Comparison of ENCODE assay signal across 14 cellular contexts in genomic region chr20:57653910-57654309, GRCh38. TPM values are rescaled to one million over a fixed set of nuclear protein-coding genes. Genes with fewer than 3 reads are reported as not detected.
DNase-seq lines count a peak whose midpoint lies in the region; ATAC-seq and TF ChIP-seq lines count a peak whose summit lies in the region.
"Had no signal": no experiment of that assay in that cellular context is flagged by ENCODE, and none has a peak within 500 bp of the region (broad histone marks: within the 10 kb centered on the region; RNA-seq: fewer than 3 reads in every experiment).

No MANE protein-coding gene starts in this region.

- H2AFZ ChIP-seq in Karpas-422 (ENCODE audit: low read length) = no peak overlapping the region

- H3K36me3 ChIP-seq in Karpas-422 (ENCODE audit: insufficient read depth, low read length) (no peaks in the 10 kb centered on the region), prostate gland (peaks cover 13 to 22% of the 10 kb centered on the region in 2 donors)

- no peak for ATAC-seq in activated T-cell treated with anti-CD3 and anti-CD28 coated beads, Interleukin-2, amount 50 U/mL, for 72 hours (replicated peaks in 1 of 2)
- ATAC-seq in GM18870 (IDR thresholded peaks at IDR 0.05; ENCODE audit: unreplicated experiment) = no peak
- no peak for ATAC-seq in stimulated activated naive CD8-positive, alpha-beta T cell treated with anti-CD3 and anti-CD28 coated beads, Interleukin-15, Interleukin-2, amounts not matched to agents 100 U/mL and 50 U/mL, for 24 hours

- H3K4me3 ChIP-seq in Karpas-422 (ENCODE audit: low read length) = no peak overlapping the region
- H3K4me3 ChIP-seq in prostate gland = no peak overlapping the region
- H3K4me3 ChIP-seq: esophagus squamous epithelium, GM12878, SK-N-MC had no signal

- no peaks in the 10 kb centered on the region for H3K9me3 ChIP-seq in Karpas-422 (ENCODE audit: low read length)
- no peaks in the 10 kb centered on the region for H3K9me3 ChIP-seq in prostate gland
- H3K9me3 ChIP-seq: esophagus squamous epithelium had no signal

- no peak for TF ChIP-seq CTCF in endothelial cell (IDR thresholded peaks at IDR 0.05; ENCODE audit: unreplicated experiment)
- no peak for TF ChIP-seq CTCF in prostate gland (IDR thresholded peaks at IDR 0.05)

- H3K9ac ChIP-seq in Karpas-422 (ENCODE audit: low read length) = no peak overlapping the region

- 52% methylated on average over 5 of the region's 5 CpGs for WGBS in prostate gland

- H3K4me1 ChIP-seq in Karpas-422 (ENCODE audit: low read length) (peaks cover 34% of the 10 kb centered on the region), prostate gland (replicated peaks) (peaks cover 8% of the 10 kb centered on the region)

- H3K36me3 Mint-ChIP-seq in activated T-cell treated with anti-CD3 and anti-CD28 coated beads, Interleukin-2, amount 50 U/mL, for 24 hours (ENCODE audit: low read depth) = peaks cover 15% of the 10 kb centered on the region
- no peaks in the 10 kb centered on the region for H3K36me3 Mint-ChIP-seq in activated T-cell treated with anti-CD3 and anti-CD28 coated beads, Interleukin-2, amount 50 U/mL, for 72 hours (ENCODE audit: insufficient read depth in 2 of 2)
- peaks cover 37% of the 10 kb centered on the region for H3K36me3 Mint-ChIP-seq in endothelial cell (ENCODE audit: low read depth, unreplicated experiment)

- peak overlapping the region; percentile 21 for H3K4me2 ChIP-seq in Karpas-422 (ENCODE audit: low read depth, low read length, poor library complexity, severe bottlenecking)

- H3K9me3 Mint-ChIP-seq in activated T-cell treated with anti-CD3 and anti-CD28 coated beads, Interleukin-2, amount 50 U/mL, for 24 hours = no peaks in the 10 kb centered on the region
- no peaks in the 10 kb centered on the region for H3K9me3 Mint-ChIP-seq in activated T-cell treated with anti-CD3 and anti-CD28 coated beads, Interleukin-2, amount 50 U/mL, for 72 hours
- H3K9me3 Mint-ChIP-seq in endothelial cell (ENCODE audit: unreplicated experiment) = no peaks in the 10 kb centered on the region
- H3K9me3 Mint-ChIP-seq: neural crest cell had no signal

- H3K27ac Mint-ChIP-seq in activated T-cell treated with anti-CD3 and anti-CD28 coated beads, Interleukin-2, amount 50 U/mL, for 24 hours = no peak overlapping the region
- H3K27ac Mint-ChIP-seq in activated T-cell treated with anti-CD3 and anti-CD28 coated beads, Interleukin-2, amount 50 U/mL, for 72 hours = no peak overlapping the region
- no peak overlapping the region for H3K27ac Mint-ChIP-seq in endothelial cell (ENCODE audit: unreplicated experiment)

- H3K4me1 Mint-ChIP-seq in activated T-cell treated with anti-CD3 and anti-CD28 coated beads, Interleukin-2, amount 50 U/mL, for 24 hours (ENCODE audit: low read depth) = peaks cover 22% of the 10 kb centered on the region
- peaks cover 17% of the 10 kb centered on the region for H3K4me1 Mint-ChIP-seq in activated T-cell treated with anti-CD3 and anti-CD28 coated beads, Interleukin-2, amount 50 U/mL, for 72 hours (ENCODE audit: low read depth)
- peaks cover 5% of the 10 kb centered on the region for H3K4me1 Mint-ChIP-seq in endothelial cell (ENCODE audit: unreplicated experiment)

- DNase-seq in activated T-cell treated with anti-CD3 and anti-CD28 coated beads, Interleukin-2, amount 50 U/mL, for 24 hours = peak; percentile 27
- DNase-seq in activated T-cell treated with anti-CD3 and anti-CD28 coated beads, Interleukin-2, amount 50 U/mL, for 72 hours = no peak
- DNase-seq in Karpas-422 (no peak), endothelial cell (ENCODE audit: low spot score) (peak; percentile 1), prostate gland (ENCODE audit: low spot score) (peak; percentile 6), middle frontal gyrus (ENCODE audit: extremely low spot score, low spot score) (no peak)
- DNase-seq in stimulated activated naive CD8-positive, alpha-beta T cell treated with anti-CD3 and anti-CD28 coated beads, Interleukin-15, Interleukin-2, amounts not matched to agents 100 U/mL and 50 U/mL, for 24 hours = no peak
- DNase-seq: esophagus squamous epithelium, NCI-H2081 treated with DMSO at 0.1 percent for 48 hours had no signal

- TF ChIP-seq POLR2A in prostate gland (IDR thresholded peaks at IDR 0.05) = no peak

- H4K20me1 ChIP-seq in Karpas-422 (ENCODE audit: insufficient read depth, low read depth, low read length) = peaks cover 3% of the 10 kb centered on the region; the same call in 1 of the 2 replicates

- intact Hi-C loops in prostate gland (cut with DNase I) = loop anchor here (2.0 to 5.0 kb wide), 3 partner anchors 57 to 525 kb away; no protein-coding TSS in a partner anchor

- H3K27me3 Mint-ChIP-seq in activated T-cell treated with anti-CD3 and anti-CD28 coated beads, Interleukin-2, amount 50 U/mL, for 24 hours = no peaks in the 10 kb centered on the region
- no peaks in the 10 kb centered on the region for H3K27me3 Mint-ChIP-seq in activated T-cell treated with anti-CD3 and anti-CD28 coated beads, Interleukin-2, amount 50 U/mL, for 72 hours (ENCODE audit: low read depth)
- H3K27me3 Mint-ChIP-seq in endothelial cell (ENCODE audit: unreplicated experiment) = peaks cover 11% of the 10 kb centered on the region

- H3K27me3 ChIP-seq in Karpas-422 (ENCODE audit: low read length) (no peaks in the 10 kb centered on the region), prostate gland (replicated peaks; ENCODE audit: insufficient read depth) (no peaks in the 10 kb centered on the region)
- H3K27me3 ChIP-seq: esophagus squamous epithelium had no signal

- H3K9me2 ChIP-seq in Karpas-422 (replicated peaks; ENCODE audit: insufficient read depth, low read length) = no peaks in the 10 kb centered on the region

- H3K4me3 Mint-ChIP-seq in activated T-cell treated with anti-CD3 and anti-CD28 coated beads, Interleukin-2, amount 50 U/mL, for 24 hours = no peak overlapping the region
- no peak overlapping the region for H3K4me3 Mint-ChIP-seq in activated T-cell treated with anti-CD3 and anti-CD28 coated beads, Interleukin-2, amount 50 U/mL, for 72 hours
- no peak overlapping the region for H3K4me3 Mint-ChIP-seq in endothelial cell (ENCODE audit: unreplicated experiment)
- H3K4me3 Mint-ChIP-seq: neural crest cell had no signal

- H3K79me2 ChIP-seq in Karpas-422 (ENCODE audit: low read length) = no peaks in the 10 kb centered on the region

- H3K27ac ChIP-seq in Karpas-422 (ENCODE audit: low read length) (no peak overlapping the region), prostate gland (peak overlapping the region in 1 of 2 donors; percentile 73)
- H3K27ac ChIP-seq: esophagus squamous epithelium, SK-N-MC had no signal

RNA-seq across cellular contexts. Expression of gene ZBP1, which starts 33.7 kb away (rescaled TPM):
- 1 to 10 TPM in 1 of 2 donors, under 1 TPM in 1; 0.70 to 1.6 TPM for total RNA-seq in activated T-cell treated with anti-CD3 and anti-CD28 coated beads, Interleukin-2, amount 50 U/mL, for 72 hours
- total RNA-seq in Karpas-422 (2014; rRNA removed; shearing (Covaris generic); ENCODE audit: low replicate concordance) = 2.9 and 7.6 TPM in 2 replicates
- total RNA-seq in endothelial cell (ENCODE audit: unreplicated experiment) (not detected), prostate gland (1 to 10 TPM in 1 of 2 donors, under 1 TPM in 1; 0.14 to 8.9 TPM)
- total RNA-seq: G401, neural crest cell had no signal

RNA-seq across cellular contexts. Expression of gene PMEPA1, which starts 55.9 kb away (rescaled TPM):
- total RNA-seq in activated T-cell treated with anti-CD3 and anti-CD28 coated beads, Interleukin-2, amount 50 U/mL, for 72 hours = 1 to 10 TPM; 4.3 to 4.6 TPM
- total RNA-seq in Karpas-422 (2014; rRNA removed; shearing (Covaris generic); ENCODE audit: low replicate concordance) = 1.6 and 1.9 TPM in 2 replicates
- total RNA-seq in endothelial cell (ENCODE audit: unreplicated experiment) = 61.3 TPM
- total RNA-seq in prostate gland = 100 to 1,000 TPM in 1 of 2 donors, 10 to 100 TPM in 1; 96.5 to 245 TPM

Comparison
In these comparisons a context has a peak if more than half of its experiments do, and no peak if none do; other contexts are left out.
1. DNase-seq: peak in activated T-cell treated with anti-CD3 and anti-CD28 coated beads, Interleukin-2, amount 50 U/mL, for 24 hours (single experiment), endothelial cell (single experiment) and prostate gland (single experiment); none in activated T-cell treated with anti-CD3 and anti-CD28 coated beads, Interleukin-2, amount 50 U/mL, for 72 hours (0 of 2), Karpas-422 (single experiment), stimulated activated naive CD8-positive, alpha-beta T cell treated with anti-CD3 and anti-CD28 coated beads, Interleukin-15, Interleukin-2, amounts not matched to agents 100 U/mL and 50 U/mL, for 24 hours (single experiment) and middle frontal gyrus (single experiment).
2. RNA of gene PMEPA1, which starts 55.9 kb away (total RNA-seq): 96.5 to 245 TPM in prostate gland and 61.3 TPM in endothelial cell (single experiment); 4.3 to 4.6 TPM in activated T-cell treated with anti-CD3 and anti-CD28 coated beads, Interleukin-2, amount 50 U/mL, for 72 hours and 1.6 to 1.9 TPM in Karpas-422; every median in the first group is over 10 times any median in the second.